ENCODE assay signal across 1 cellular context in genomic region chr15:41942886-41943285, GRCh38.
TF ChIP-seq lines count a peak whose summit lies in the region.

No MANE protein-coding gene starts in this region.

TF ChIP-seq in A549, 52 proteins besides CTCF, POLR2A, EP300 and RAD21 (continued from another document):
- no peak for TF ChIP-seq MAFK (IDR thresholded peaks at IDR 0.05; ENCODE audit: partially characterized antibody)
- no peak for TF ChIP-seq HOXB13 (CRISPR knock-in tag; IDR thresholded peaks at IDR 0.05; ENCODE audit: low read depth)
- no peak for TF ChIP-seq NPAS2 (CRISPR knock-in tag; IDR thresholded peaks at IDR 0.05; ENCODE audit: borderline replicate concordance)
- TF ChIP-seq ATOH8 (CRISPR knock-in tag; IDR thresholded peaks at IDR 0.05; ENCODE audit: low read depth), result no peak
- no peak for TF ChIP-seq CBX8 (IDR thresholded peaks at IDR 0.05)
- no peak for TF ChIP-seq HEYL (CRISPR knock-in tag; IDR thresholded peaks at IDR 0.05)
- TF ChIP-seq, protein P1, sequence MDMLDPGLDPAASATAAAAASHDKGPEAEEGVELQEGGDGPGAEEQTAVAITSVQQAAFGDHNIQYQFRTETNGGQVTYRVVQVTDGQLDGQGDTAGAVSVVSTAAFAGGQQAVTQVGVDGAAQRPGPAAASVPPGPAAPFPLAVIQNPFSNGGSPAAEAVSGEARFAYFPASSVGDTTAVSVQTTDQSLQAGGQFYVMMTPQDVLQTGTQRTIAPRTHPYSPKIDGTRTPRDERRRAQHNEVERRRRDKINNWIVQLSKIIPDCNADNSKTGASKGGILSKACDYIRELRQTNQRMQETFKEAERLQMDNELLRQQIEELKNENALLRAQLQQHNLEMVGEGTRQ (IDR thresholded peaks at IDR 0.05), result no peak
- TF ChIP-seq HES2 (IDR thresholded peaks at IDR 0.05), result no peak
- no peak for TF ChIP-seq EHF (CRISPR knock-in tag; IDR thresholded peaks at IDR 0.05)
- TF ChIP-seq POLR2AphosphoS2 (conservative IDR thresholded peaks at IDR 0.05; ENCODE audit: low read length), result no peak
- TF ChIP-seq HOXB5 (CRISPR knock-in tag; IDR thresholded peaks at IDR 0.05), result no peak
- no peak for TF ChIP-seq MAX (IDR thresholded peaks at IDR 0.05)
- TF ChIP-seq BCL3 (IDR thresholded peaks at IDR 0.05), result no peak
